ENCODE assay signal across 16 cellular contexts in genomic region chr5:93990504-93991085, GRCh38.
DNase-seq lines count a peak whose midpoint lies in the region; ATAC-seq and TF ChIP-seq lines count a peak whose summit lies in the region.
"Had no signal": no experiment of that assay in that cellular context is flagged by ENCODE, and none has a peak within 500 bp of the region (broad histone marks: within the 10 kb centered on the region; RNA-seq: fewer than 3 reads in every experiment).

No MANE protein-coding gene starts in this region.

- ATAC-seq in mucosa of descending colon (peak; percentile 96), GM21528 (IDR thresholded peaks at IDR 0.05; ENCODE audit: low FRiP score, unreplicated experiment) (no peak)
- ATAC-seq: gastroesophageal sphincter had no signal

- no peak for TF ChIP-seq POLR2A in NB4 (IDR thresholded peaks at IDR 0.05; ENCODE audit: extremely low read depth, insufficient read length)

- H3K27ac ChIP-seq in ectodermal cell (ENCODE audit: insufficient read depth, low read depth, low read length, poor library complexity, severe bottlenecking) = peak overlapping the region; percentile 45
- H3K27ac ChIP-seq: BLaER1, cardiac muscle cell, gastroesophageal sphincter, SJCRH30 had no signal

- intact Hi-C loops in mucosa of descending colon (cut with DNase I, micrococcal nuclease) = no loop called here

- TF ChIP-seq CTCF in NB4 (IDR thresholded peaks at IDR 0.05; ENCODE audit: low read depth, low read length) (no peak), mucosa of descending colon (IDR thresholded peaks at IDR 0.05) (no peak)

- WGBS in ectodermal cell, 2 experiments = 92 to 94% methylated on average over 2 of the region's 2 CpGs

- H3K36me3 ChIP-seq in H7 (replicated peaks; ENCODE audit: control insufficient read depth, insufficient read depth, low read length) (no peaks in the 10 kb centered on the region), ectodermal cell (ENCODE audit: control insufficient read depth, insufficient read depth, low read length) (no peaks in the 10 kb centered on the region), mucosa of descending colon (ENCODE audit: low read depth) (no peaks in the 10 kb centered on the region)
- H3K36me3 ChIP-seq: BLaER1, cardiac muscle cell, gastroesophageal sphincter, SJCRH30 had no signal

- DNase-seq in H7 (peak; percentile 5), NB4 (ENCODE audit: low read depth) (peak; percentile 1), mucosa of descending colon (peak in 1 of 3 donors; percentile 81)
- DNase-seq in stimulated activated CD4-positive, alpha-beta T cell treated with anti-CD3 and anti-CD28 coated beads, Interleukin-1b, Interleukin-23, amount 100 ng/mL, for 48 hours = no peak
- DNase-seq in activated CD4-positive, alpha-beta T cell treated with anti-CD3 and anti-CD28 coated beads for 48 hours = no peak
- DNase-seq: activated CD4-positive, alpha-beta T cell treated with anti-CD3 and anti-CD28 coated beads, Interleukin-2, amount 50 U/mL, for 1 hour; activated T-cell treated with anti-CD3 and anti-CD28 coated beads, Interleukin-2, amount 50 U/mL, for 1 hour; DMS153; effector CD8-positive, alpha-beta T cell; nephron progenitor cell; SJCRH30 had no signal

- H3K4me3 ChIP-seq in H7 (ENCODE audit: insufficient read depth, low read depth, low read length) = no peak overlapping the region
- H3K4me3 ChIP-seq in NB4 (ENCODE audit: low read depth, low read length) = no peak overlapping the region
- no peak overlapping the region for H3K4me3 ChIP-seq in ectodermal cell (ENCODE audit: insufficient read depth, low read depth, low read length)
- no peak overlapping the region for H3K4me3 ChIP-seq in mucosa of descending colon
- H3K4me3 ChIP-seq: BLaER1, cardiac muscle cell, gastroesophageal sphincter, SJCRH30 had no signal

- H3K4me1 ChIP-seq in ectodermal cell (ENCODE audit: control insufficient read depth, insufficient read depth, low read length) (peaks cover 8% of the 10 kb centered on the region), mucosa of descending colon (ENCODE audit: low read depth) (no peaks in the 10 kb centered on the region)
- H3K4me1 ChIP-seq: BLaER1, gastroesophageal sphincter, SJCRH30 had no signal

- no peaks in the 10 kb centered on the region for H3K27me3 ChIP-seq in H7 (ENCODE audit: control insufficient read depth, insufficient read depth, low read length)
- no peaks in the 10 kb centered on the region for H3K27me3 ChIP-seq in ectodermal cell (ENCODE audit: control insufficient read depth, insufficient read depth, low read length, poor library complexity, severe bottlenecking)
- H3K27me3 ChIP-seq: BLaER1, cardiac muscle cell, gastroesophageal sphincter, SJCRH30 had no signal

- no peaks in the 10 kb centered on the region for H3K9me3 ChIP-seq in ectodermal cell (ENCODE audit: control insufficient read depth, low read length)
- H3K9me3 ChIP-seq in mucosa of descending colon = no peaks in the 10 kb centered on the region
- H3K9me3 ChIP-seq: gastroesophageal sphincter, SJCRH30 had no signal

Comparison
In these comparisons a context has a peak if more than half of its experiments do, and no peak if none do; other contexts are left out.
1. DNase-seq: peak in H7 (single experiment) and NB4 (single experiment); none in stimulated activated CD4-positive, alpha-beta T cell treated with anti-CD3 and anti-CD28 coated beads, Interleukin-1b, Interleukin-23, amount 100 ng/mL, for 48 hours (single experiment) and activated CD4-positive, alpha-beta T cell treated with anti-CD3 and anti-CD28 coated beads for 48 hours (single experiment).